ENCODE assay signal across 9 cellular contexts in the genomic region with DNA sequence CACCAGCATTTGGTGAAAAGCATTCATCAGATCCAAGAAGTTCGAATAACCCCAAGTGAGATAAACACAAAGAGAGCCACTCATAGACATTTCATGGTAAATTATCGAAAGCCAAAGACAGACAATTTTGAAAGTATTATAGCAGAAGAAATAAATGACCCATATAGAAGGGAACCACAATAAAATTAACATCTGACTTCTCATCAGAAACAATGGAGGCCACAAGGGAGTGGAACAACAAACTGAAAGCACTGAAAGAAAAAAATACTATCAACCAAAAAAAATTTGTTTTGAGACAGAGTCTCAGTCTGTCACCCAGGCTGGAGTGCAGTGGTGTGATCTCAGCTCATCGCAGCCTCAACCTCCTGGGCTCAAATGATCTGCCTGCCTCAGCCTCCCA. TPM values are rescaled to one million over a fixed set of nuclear protein-coding genes. Genes with fewer than 3 reads are reported as not detected.
"Had no signal": no experiment of that assay in that cellular context is flagged by ENCODE, and none has a peak within 500 bp of the region (broad histone marks: within the 10 kb centered on the region; RNA-seq: fewer than 3 reads in every experiment).

No MANE protein-coding gene starts in this region.

- ATAC-seq: GM12878 had no signal

- H3K4me3 ChIP-seq: GM12878 had no signal

- FAIRE-seq: G401.6, GM12878, GM12891, GM12892, GM18507, GM19239 had no signal

- DNase-seq: GDM1, GF-D8 had no signal

RNA-seq across cellular contexts. Expression of a gene that starts 12.3 kb away (rescaled TPM):
- polyA plus RNA-seq: GM12878 had no signal

RNA-seq across cellular contexts. Expression of a gene that starts 14.3 kb away (rescaled TPM):
- total RNA-seq: G401 had no signal
